ENCODE assay signal across 25 cellular contexts in the genomic region with DNA sequence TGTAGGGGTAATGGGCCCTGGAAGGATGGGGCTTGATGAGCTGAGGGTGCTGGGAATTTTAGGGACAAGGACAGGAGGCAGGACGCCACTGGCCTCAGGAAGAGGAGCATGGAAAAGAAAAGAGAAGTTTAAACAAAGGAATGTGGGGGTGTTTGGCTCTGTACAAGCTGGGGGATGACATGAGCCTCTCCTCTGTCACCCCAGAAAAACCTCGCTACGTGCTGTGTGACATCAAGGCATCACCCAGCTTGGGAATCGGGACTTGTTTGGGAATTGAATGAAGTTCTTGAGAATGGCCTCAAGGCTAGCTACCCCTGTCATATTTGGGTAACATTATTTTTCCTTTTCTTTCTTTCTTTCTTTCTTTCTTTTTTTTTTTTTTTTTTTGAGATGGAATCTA. TPM values are rescaled to one million over a fixed set of nuclear protein-coding genes. Genes with fewer than 3 reads are reported as not detected.
"Had no signal": no experiment of that assay in that cellular context is flagged by ENCODE, and none has a peak within 500 bp of the region (broad histone marks: within the 10 kb centered on the region; RNA-seq: fewer than 3 reads in every experiment).

No MANE protein-coding gene starts in this region.

- H3K9me3 ChIP-seq: SJSA1 had no signal

- H3K4me3 Mint-ChIP-seq: IgD-negative memory B cell had no signal

- H3K27ac Mint-ChIP-seq: IgD-negative memory B cell had no signal

- H3K4me3 ChIP-seq: SJSA1, SK-N-MC had no signal

- DNase-seq: KBM-7, MV-4-11, NCI-H1048, NCI-H1105, NCI-H1417, NCI-H1436 treated with DMSO at 0.1 percent for 48 hours, NCI-H1694, NCI-H1930, NCI-H2081, NCI-H2171, NCI-H226, NCI-H446, NCI-H510A, NCI-H524 treated with DMSO at 0.1 percent for 48 hours, NCI-H69, NCI-H774, Right ventricle myocardium superior, RPMI8226, SIG-M5 had no signal

- H3K36me3 Mint-ChIP-seq: IgD-negative memory B cell had no signal

- H3K36me3 ChIP-seq: SJSA1 had no signal

- FAIRE-seq: HTR-8/SVneo, RCC 7860 had no signal

- H3K27ac ChIP-seq: HL-60, SJSA1, SK-N-MC had no signal

- H3K4me1 ChIP-seq: SJSA1 had no signal

RNA-seq across cellular contexts. Expression of a gene that starts 53.1 kb away (rescaled TPM):
- polyA plus RNA-seq: IgD-negative memory B cell had no signal
